11 cellular contexts compared by ENCODE assay signal in genomic region chr1:198903203-198903602, GRCh38.
DNase-seq lines count a peak whose midpoint lies in the region; ATAC-seq lines count a peak whose summit lies in the region.
"Had no signal": no experiment of that assay in that cellular context is flagged by ENCODE, and none has a peak within 500 bp of the region (broad histone marks: within the 10 kb centered on the region; RNA-seq: fewer than 3 reads in every experiment).

No MANE protein-coding gene starts in this region.

- no peak for ATAC-seq in activated naive CD8-positive, alpha-beta T cell treated with anti-CD3 and anti-CD28 coated beads, Interleukin-2, amount 50 U/mL, for 24 hours
- ATAC-seq in GM21576 (IDR thresholded peaks at IDR 0.05; ENCODE audit: unreplicated experiment) = no peak

- H3K4me1 Mint-ChIP-seq in activated naive CD8-positive, alpha-beta T cell treated with anti-CD3 and anti-CD28 coated beads, Interleukin-2, amount 50 U/mL, for 24 hours = peaks cover 25% of the 10 kb centered on the region
- peaks cover 30% of the 10 kb centered on the region for H3K4me1 Mint-ChIP-seq in activated naive CD8-positive, alpha-beta T cell treated with anti-CD3 and anti-CD28 coated beads for 36 hours

- no peak overlapping the region for H3K4me3 Mint-ChIP-seq in activated naive CD8-positive, alpha-beta T cell treated with anti-CD3 and anti-CD28 coated beads, Interleukin-2, amount 50 U/mL, for 24 hours
- H3K4me3 Mint-ChIP-seq in activated naive CD8-positive, alpha-beta T cell treated with anti-CD3 and anti-CD28 coated beads for 36 hours = no peak overlapping the region
- H3K4me3 Mint-ChIP-seq: B cell had no signal

- no peaks in the 10 kb centered on the region for H3K9me3 Mint-ChIP-seq in activated naive CD8-positive, alpha-beta T cell treated with anti-CD3 and anti-CD28 coated beads, Interleukin-2, amount 50 U/mL, for 24 hours
- H3K9me3 Mint-ChIP-seq in activated naive CD8-positive, alpha-beta T cell treated with anti-CD3 and anti-CD28 coated beads for 36 hours = no peaks in the 10 kb centered on the region

- H3K36me3 Mint-ChIP-seq in activated naive CD8-positive, alpha-beta T cell treated with anti-CD3 and anti-CD28 coated beads, Interleukin-2, amount 50 U/mL, for 24 hours (ENCODE audit: low read depth) = peaks cover 12% of the 10 kb centered on the region
- peaks cover 21% of the 10 kb centered on the region for H3K36me3 Mint-ChIP-seq in activated naive CD8-positive, alpha-beta T cell treated with anti-CD3 and anti-CD28 coated beads for 36 hours

- DNase-seq in activated naive CD8-positive, alpha-beta T cell treated with anti-CD3 and anti-CD28 coated beads, Interleukin-2, amount 50 U/mL, for 24 hours = no peak
- no peak for DNase-seq in activated naive CD8-positive, alpha-beta T cell treated with anti-CD3 and anti-CD28 coated beads for 36 hours
- DNase-seq in anterior cingulate cortex (lab: John Stamatoyannopoulos, UW) (peak in 43 of 58 donors; percentile 2 to 77 (median 37)), iPS-NIHi11 (ENCODE audit: low spot score) (peak; percentile 44), superior temporal gyrus (ENCODE audit: extremely low spot score) (peak; percentile 82), T1000 (lab: John Stamatoyannopoulos, UW) (no peak), HuH-7.5 (ENCODE audit: low spot score) (no peak)
- DNase-seq: NK-92 treated with Interleukin-12 subunit alpha and Interleukin-12 subunit beta, amount 100 ng/mL, for 24 hours; stimulated activated naive CD4-positive, alpha-beta T cell treated with Interleukin-2 at 50 U/mL for 16 hours had no signal

- no peaks in the 10 kb centered on the region for H3K27me3 Mint-ChIP-seq in activated naive CD8-positive, alpha-beta T cell treated with anti-CD3 and anti-CD28 coated beads, Interleukin-2, amount 50 U/mL, for 24 hours
- no peaks in the 10 kb centered on the region for H3K27me3 Mint-ChIP-seq in activated naive CD8-positive, alpha-beta T cell treated with anti-CD3 and anti-CD28 coated beads for 36 hours
- H3K27me3 Mint-ChIP-seq: B cell had no signal

- peak overlapping the region; percentile 25 for H3K27ac Mint-ChIP-seq in activated naive CD8-positive, alpha-beta T cell treated with anti-CD3 and anti-CD28 coated beads, Interleukin-2, amount 50 U/mL, for 24 hours
- H3K27ac Mint-ChIP-seq in activated naive CD8-positive, alpha-beta T cell treated with anti-CD3 and anti-CD28 coated beads for 36 hours = no peak overlapping the region
- H3K27ac Mint-ChIP-seq: B cell had no signal

Comparison
In these comparisons a context has a peak if more than half of its experiments do, and no peak if none do; other contexts are left out.
1. DNase-seq: peak in anterior cingulate cortex (43 of 58), iPS-NIHi11 (single experiment) and superior temporal gyrus (single experiment); none in activated naive CD8-positive, alpha-beta T cell treated with anti-CD3 and anti-CD28 coated beads, Interleukin-2, amount 50 U/mL, for 24 hours (single experiment), activated naive CD8-positive, alpha-beta T cell treated with anti-CD3 and anti-CD28 coated beads for 36 hours (single experiment), T1000 (single experiment) and HuH-7.5 (single experiment).